ENCODE assay signal across 10 cellular contexts in genomic region chr7:100091411-100092181, GRCh38. TPM values are rescaled to one million over a fixed set of nuclear protein-coding genes. Genes with fewer than 3 reads are reported as not detected.
DNase-seq lines count a peak whose midpoint lies in the region; ATAC-seq, FAIRE-seq and TF ChIP-seq lines count a peak whose summit lies in the region.
"Had no signal": no experiment of that assay in that cellular context is flagged by ENCODE, and none has a peak within 500 bp of the region (broad histone marks: within the 10 kb centered on the region; RNA-seq: fewer than 3 reads in every experiment).

No MANE protein-coding gene starts in this region.

- H4K91ac ChIP-seq in H1 (replicated peaks; ENCODE audit: insufficient read length, low read length): no peak overlapping the region

- no peak; the same call in 1 of the 2 replicates for TF ChIP-seq CTCF in 22Rv1 (IDR thresholded peaks at IDR 0.05)
- peak in 1 of 3 experiments; percentile 28; a peak in 1 of 4 replicates for TF ChIP-seq CTCF in H1 (IDR thresholded peaks at IDR 0.05; ENCODE audit: control extremely low read depth in 1 of 3, insufficient read depth in 1 of 3, low read depth in 1 of 3, low read length in 3 of 3)
- no peak for TF ChIP-seq CTCF in CD8-positive, alpha-beta T cell (IDR thresholded peaks at IDR 0.05)

- CTCF ChIA-PET in H1 (lab: Charles Lee; ENCODE audit: partially characterized antibody): interaction anchor here (1.1 to 2.4 kb wide), 4 partner anchors 9 to 72 kb away, joined by 3 to 5 read pairs (median 4); partner anchors contain the start of gene MCM7
- CTCF ChIA-PET in CD8-positive, alpha-beta T cell (lab: Charles Lee): interaction anchor here (1.7 kb wide), 2 partner anchors 39 to 41 kb away, joined by 5 to 6 read pairs; no protein-coding TSS in a partner anchor

- no peak overlapping the region; the same call in 1 of the 2 replicates for H4K8ac ChIP-seq in H1 (ENCODE audit: extremely low read depth, insufficient read depth, low read length)

- no peak overlapping the region for H3K4me2 ChIP-seq in H1 (ENCODE audit: insufficient read depth in 1 of 2, low read depth in 2 of 2, low read length in 2 of 2)

- no peak overlapping the region for H2BK120ac ChIP-seq in H1 (replicated peaks; ENCODE audit: low read depth, low read length)

- H4K5ac ChIP-seq in H1 (ENCODE audit: insufficient read length, low read depth, low read length): no peak overlapping the region

- peaks cover 52 to 63% (median 58%) of the 10 kb centered on the region in 4 experiments for H3K36me3 ChIP-seq in H1 (ENCODE audit: control insufficient read depth in 2 of 4, insufficient read depth in 4 of 4, low read length in 3 of 4)
- H3K36me3 ChIP-seq in CD8-positive, alpha-beta T cell (ENCODE audit: insufficient read depth, low read length): peaks cover 57% of the 10 kb centered on the region

- ATAC-seq in GM18502 (IDR thresholded peaks at IDR 0.05; ENCODE audit: poor library complexity, unreplicated experiment) (no peak), HG02885 (IDR thresholded peaks at IDR 0.05; ENCODE audit: poor library complexity, unreplicated experiment) (no peak), GM21360 (IDR thresholded peaks at IDR 0.05; ENCODE audit: unreplicated experiment) (no peak)
- ATAC-seq in CD8-positive, alpha-beta T cell: no peak

- H2BK12ac ChIP-seq in H1 (ENCODE audit: low read depth, low read length): no peak overlapping the region

- no peaks in the 10 kb centered on the region; a peak in 1 of 7 replicates for H3K4me1 ChIP-seq in H1 (replicated peaks in 1 of 4; ENCODE audit: control insufficient read depth in 3 of 4, insufficient read depth in 4 of 4, low read length in 3 of 4)
- H3K4me1 ChIP-seq in CD8-positive, alpha-beta T cell (ENCODE audit: insufficient read depth, low read length): peaks cover 18% of the 10 kb centered on the region

- intact Hi-C loops in CD8-positive, alpha-beta T cell (cut with DNase I, micrococcal nuclease): no loop called here

- peak; percentile 94 to 95 for TF ChIP-seq POLR2A in H1 (IDR thresholded peaks at IDR 0.05; ENCODE audit: control extremely low read depth in 1 of 2, low read depth in 2 of 2, low read length in 2 of 2)

- DNase-seq in EH (ENCODE audit: low read depth) (peak; percentile 73), RPMI8226 (peak; percentile 41), H1 (ENCODE audit: low read depth in 1 of 2, low spot score in 2 of 2) (peak in 1 of 2 experiments; percentile 67)
- no peak for DNase-seq in CD8-positive, alpha-beta T cell
- DNase-seq: NCI-H187 treated with DMSO at 0.1 percent for 48 hours had no signal

- H3K4ac ChIP-seq in H1 (replicated peaks; ENCODE audit: insufficient read length, low read depth, low read length): no peak overlapping the region

- H3K4me1 Mint-ChIP-seq in CD8-positive, alpha-beta T cell (ENCODE audit: low read depth): peaks cover 27% of the 10 kb centered on the region

- peaks cover 9% of the 10 kb centered on the region for H3K79me1 ChIP-seq in H1 (ENCODE audit: low read depth, low read length)

- no peaks in the 10 kb centered on the region for H3K9me3 Mint-ChIP-seq in CD8-positive, alpha-beta T cell

- H3K79me2 ChIP-seq in H1 (ENCODE audit: control insufficient read depth in 1 of 2, insufficient read depth in 2 of 2, low read length in 2 of 2): peaks cover 0 to 14% of the 10 kb centered on the region in 2 experiments; a peak in 1 of 4 replicates

- H3K23me2 ChIP-seq in H1 (ENCODE audit: low read depth, low read length): peaks cover 4% of the 10 kb centered on the region; the same call in 1 of the 2 replicates

- WGBS in H1 (ENCODE audit: extremely low coverage in 1 of 2, insufficient coverage in 1 of 2, insufficient read length in 1 of 2, insufficient replicate concordance in 2 of 2, low coverage in 1 of 2, low lambda C conversion rate in 2 of 2, missing lambda C conversion rate in 1 of 2), 2 experiments: 88% methylated on average over 19 of the region's 19 CpGs; no CpG with 5 or more reads in 1 of the 2 experiments

- no peaks in the 10 kb centered on the region for H3K27me3 ChIP-seq in H1 (replicated peaks in 1 of 4; ENCODE audit: control insufficient read depth in 3 of 4, extremely low read depth in 1 of 4, insufficient read depth in 3 of 4, low read length in 3 of 4)
- no peaks in the 10 kb centered on the region for H3K27me3 ChIP-seq in CD8-positive, alpha-beta T cell (ENCODE audit: insufficient read depth, low read length)
- H3K27me3 ChIP-seq: neutrophil had no signal

- H2AK5ac ChIP-seq in H1 (ENCODE audit: low read depth, low read length): no peak overlapping the region

- H3K4me3 ChIP-seq in H1 (ENCODE audit: extremely low read depth in 1 of 4, insufficient read depth in 2 of 4, low read depth in 3 of 4, low read length in 4 of 4): no peak overlapping the region
- no peak overlapping the region for H3K4me3 ChIP-seq in CD8-positive, alpha-beta T cell (ENCODE audit: low read depth, low read length)

- H2BK15ac ChIP-seq in H1 (ENCODE audit: low read length): no peak overlapping the region

- H3K27ac Mint-ChIP-seq in CD8-positive, alpha-beta T cell: no peak overlapping the region

- no peak overlapping the region; a peak in 1 of 7 replicates for H3K9ac ChIP-seq in H1 (replicated peaks in 1 of 4; ENCODE audit: extremely low read depth in 1 of 4, low read depth in 3 of 4, low read length in 3 of 4)

- POLR2A ChIA-PET in H1 (lab: Charles Lee; ENCODE audit: partially characterized antibody): interaction anchor here (0.7 to 19.5 kb wide), 17 partner anchors 7 to 76 kb away, joined by 3 to 722 read pairs (median 5); partner anchors contain the start of genes AP4M1, COPS6, LAMTOR4 and MBLAC1
- POLR2A ChIA-PET in CD8-positive, alpha-beta T cell (lab: Charles Lee): interaction anchor here (0.6 kb wide), 1 partner anchor 37 kb away, joined by 4 read pairs; no protein-coding TSS in a partner anchor

- no peaks in the 10 kb centered on the region for H3K27me3 Mint-ChIP-seq in CD8-positive, alpha-beta T cell (ENCODE audit: low read depth)

- H2BK5ac ChIP-seq in H1 (ENCODE audit: low read depth, low read length): no peak overlapping the region

- FAIRE-seq in H1 (lab: Jason Lieb, UNC): no peak

- no peak overlapping the region for H3K18ac ChIP-seq in H1 (ENCODE audit: extremely low read depth, low read length)

- TF ChIP-seq EP300 in H1 (IDR thresholded peaks at IDR 0.05; ENCODE audit: borderline replicate concordance in 1 of 2, low read depth in 2 of 2, low read length in 2 of 2): no peak

- peaks cover 71% of the 10 kb centered on the region for H3K36me3 Mint-ChIP-seq in CD8-positive, alpha-beta T cell

- no peak for TF ChIP-seq RAD21 in H1 (IDR thresholded peaks at IDR 0.05 in 1 of 2, conservative IDR thresholded peaks at IDR 0.05 in 1 of 2; ENCODE audit: low read depth in 2 of 2, low read length in 2 of 2)

- H2BK20ac ChIP-seq in H1 (ENCODE audit: low read length): no peak overlapping the region

- no peak overlapping the region for H3K23ac ChIP-seq in H1 (ENCODE audit: insufficient read length)

- H3K4me3 Mint-ChIP-seq in CD8-positive, alpha-beta T cell: no peak overlapping the region

- peaks cover 20 to 28% of the 10 kb centered on the region in 2 experiments for H4K20me1 ChIP-seq in H1 (replicated peaks in 1 of 2; ENCODE audit: control insufficient read depth in 1 of 2, insufficient read depth in 2 of 2, low read length in 2 of 2)

- no peak overlapping the region for H2AFZ ChIP-seq in H1 (ENCODE audit: low read length)

- H3K56ac ChIP-seq in H1 (replicated peaks; ENCODE audit: insufficient read length, low read depth, low read length): no peak overlapping the region

- H3K27ac ChIP-seq in 22Rv1 (peak overlapping the region; percentile 82), H1 (ENCODE audit: low read depth, low read length) (0 out of 2 replicates have a peak overlapping the region, but pooled peaks have one; percentile 18)
- no peak overlapping the region for H3K27ac ChIP-seq in CD8-positive, alpha-beta T cell (ENCODE audit: low read depth, low read length)
- H3K27ac ChIP-seq: neutrophil had no signal

- no peak overlapping the region for H3K14ac ChIP-seq in H1 (ENCODE audit: insufficient read length)

- H3K9me3 ChIP-seq in H1 (ENCODE audit: insufficient read depth in 2 of 2, low read depth in 1 of 2, low read length in 1 of 2): no peaks in the 10 kb centered on the region
- H3K9me3 ChIP-seq in CD8-positive, alpha-beta T cell (ENCODE audit: low read length): no peaks in the 10 kb centered on the region
- H3K9me3 ChIP-seq: neutrophil had no signal

RNA-seq across cellular contexts. Expression of gene COPS6, which starts 2.8 kb away (rescaled TPM):
- total RNA-seq in H1 (2021; fragmentation: NEBNext Ultra II Directional; extraction: Animal tissue kit (Norgen Biotek cat#: 25700)): 127 and 128 TPM in 2 replicates
- 159 and 225 TPM in 2 replicates for polyA plus RNA-seq in H1 (2011; rRNA removed)
- polyA plus RNA-seq in H1 (2011; cell fraction: cytosol; rRNA removed): 182 TPM
- 125 TPM for polyA plus RNA-seq in H1 (2011; cell fraction: nucleus; rRNA removed)
- polyA plus RNA-seq in H1 (2012, experiment 1 of 2): 126 to 168 TPM (median 164 TPM) in 4 replicates
- 93.7 TPM for polyA plus RNA-seq in H1 (2012, experiment 2 of 2)
- 98.9 TPM for polyA plus RNA-seq in H1 (2013, experiment 1 of 2)
- polyA plus RNA-seq in H1 (2013, experiment 2 of 2): 103 TPM
- polyA minus RNA-seq in H1 (2011; rRNA and poly(A)+ RNA removed): 154 and 162 TPM in 2 replicates
- 75.1 TPM for polyA minus RNA-seq in H1 (2011; cell fraction: cytosol; rRNA and poly(A)+ RNA removed)
- polyA minus RNA-seq in H1 (2011; cell fraction: nucleus; rRNA and poly(A)+ RNA removed): 66.5 TPM
- total RNA-seq in CD8-positive, alpha-beta T cell: 10 to 100 TPM; 73.2 to 77.8 TPM

RNA-seq across cellular contexts. Expression of gene MCM7, which starts 9.6 kb away (rescaled TPM):
- total RNA-seq in H1 (2021; fragmentation: NEBNext Ultra II Directional; extraction: Animal tissue kit (Norgen Biotek cat#: 25700)): 339 and 344 TPM in 2 replicates
- 313 and 394 TPM in 2 replicates for polyA plus RNA-seq in H1 (2011; rRNA removed)
- 370 TPM for polyA plus RNA-seq in H1 (2011; cell fraction: cytosol; rRNA removed)
- polyA plus RNA-seq in H1 (2011; cell fraction: nucleus; rRNA removed): 732 TPM
- polyA plus RNA-seq in H1 (2012, experiment 1 of 2): 297 to 387 TPM (median 352 TPM) in 4 replicates
- polyA plus RNA-seq in H1 (2012, experiment 2 of 2): 212 TPM
- polyA plus RNA-seq in H1 (2013, experiment 1 of 2): 254 TPM
- 229 TPM for polyA plus RNA-seq in H1 (2013, experiment 2 of 2)
- 344 and 385 TPM in 2 replicates for polyA minus RNA-seq in H1 (2011; rRNA and poly(A)+ RNA removed)
- 320 TPM for polyA minus RNA-seq in H1 (2011; cell fraction: cytosol; rRNA and poly(A)+ RNA removed)
- polyA minus RNA-seq in H1 (2011; cell fraction: nucleus; rRNA and poly(A)+ RNA removed): 348 TPM
- 10 to 100 TPM; 63.7 to 64.6 TPM for total RNA-seq in CD8-positive, alpha-beta T cell

RNA-seq across cellular contexts. Expression of gene AP4M1, which starts 9.8 kb away (rescaled TPM):
- total RNA-seq in H1 (2021; fragmentation: NEBNext Ultra II Directional; extraction: Animal tissue kit (Norgen Biotek cat#: 25700)): 15.2 and 15.8 TPM in 2 replicates
- polyA plus RNA-seq in H1 (2011; rRNA removed): 15.9 and 16.6 TPM in 2 replicates
- polyA plus RNA-seq in H1 (2011; cell fraction: cytosol; rRNA removed): 12.1 TPM
- polyA plus RNA-seq in H1 (2011; cell fraction: nucleus; rRNA removed): 38.5 TPM
- polyA plus RNA-seq in H1 (2012, experiment 1 of 2): 14.4 to 21.1 TPM (median 19.3 TPM) in 4 replicates
- polyA plus RNA-seq in H1 (2012, experiment 2 of 2): 19.6 TPM
- 10.8 TPM for polyA plus RNA-seq in H1 (2013, experiment 1 of 2)
- polyA plus RNA-seq in H1 (2013, experiment 2 of 2): 11.6 TPM
- 12.8 and 16.5 TPM in 2 replicates for polyA minus RNA-seq in H1 (2011; rRNA and poly(A)+ RNA removed)
- polyA minus RNA-seq in H1 (2011; cell fraction: cytosol; rRNA and poly(A)+ RNA removed): 8.6 TPM
- 12.6 TPM for polyA minus RNA-seq in H1 (2011; cell fraction: nucleus; rRNA and poly(A)+ RNA removed)
- 1 to 10 TPM; 2.8 to 3.9 TPM for total RNA-seq in CD8-positive, alpha-beta T cell

RNA-seq across cellular contexts. Expression of gene ZNF3, which starts 10.1 kb away (rescaled TPM):
- 49.1 and 50.7 TPM in 2 replicates for total RNA-seq in H1 (2021; fragmentation: NEBNext Ultra II Directional; extraction: Animal tissue kit (Norgen Biotek cat#: 25700))
- 21.3 and 26.9 TPM in 2 replicates for polyA plus RNA-seq in H1 (2011; rRNA removed)
- 33.8 TPM for polyA plus RNA-seq in H1 (2011; cell fraction: cytosol; rRNA removed)
- 58.8 TPM for polyA plus RNA-seq in H1 (2011; cell fraction: nucleus; rRNA removed)
- 33.0 to 39.4 TPM (median 38.3 TPM) in 4 replicates for polyA plus RNA-seq in H1 (2012, experiment 1 of 2)
- polyA plus RNA-seq in H1 (2012, experiment 2 of 2): 17.4 TPM
- polyA plus RNA-seq in H1 (2013, experiment 1 of 2): 55.9 TPM
- polyA plus RNA-seq in H1 (2013, experiment 2 of 2): 49.7 TPM
- 73.2 and 75.3 TPM in 2 replicates for polyA minus RNA-seq in H1 (2011; rRNA and poly(A)+ RNA removed)
- polyA minus RNA-seq in H1 (2011; cell fraction: cytosol; rRNA and poly(A)+ RNA removed): 24.1 TPM
- polyA minus RNA-seq in H1 (2011; cell fraction: nucleus; rRNA and poly(A)+ RNA removed): 97.8 TPM
- total RNA-seq in CD8-positive, alpha-beta T cell: 10 to 100 TPM; 34.9 to 35.6 TPM

RNA-seq across cellular contexts. Expression of gene TAF6, which starts 27.6 kb away (rescaled TPM):
- total RNA-seq in H1 (2021; fragmentation: NEBNext Ultra II Directional; extraction: Animal tissue kit (Norgen Biotek cat#: 25700)): 101 and 109 TPM in 2 replicates
- 66.7 and 113 TPM in 2 replicates for polyA plus RNA-seq in H1 (2011; rRNA removed)
- polyA plus RNA-seq in H1 (2011; cell fraction: cytosol; rRNA removed): 29.4 TPM
- 79.1 TPM for polyA plus RNA-seq in H1 (2011; cell fraction: nucleus; rRNA removed)
- polyA plus RNA-seq in H1 (2012, experiment 1 of 2): 71.9 to 120 TPM (median 110 TPM) in 4 replicates
- 110 TPM for polyA plus RNA-seq in H1 (2012, experiment 2 of 2)
- 68.1 TPM for polyA plus RNA-seq in H1 (2013, experiment 1 of 2)
- 69.5 TPM for polyA plus RNA-seq in H1 (2013, experiment 2 of 2)
- 37.5 and 55.6 TPM in 2 replicates for polyA minus RNA-seq in H1 (2011; rRNA and poly(A)+ RNA removed)
- 42.3 TPM for polyA minus RNA-seq in H1 (2011; cell fraction: cytosol; rRNA and poly(A)+ RNA removed)
- 32.4 TPM for polyA minus RNA-seq in H1 (2011; cell fraction: nucleus; rRNA and poly(A)+ RNA removed)
- total RNA-seq in CD8-positive, alpha-beta T cell: 10 to 100 TPM; 24.9 to 31.6 TPM

Comparison
In these comparisons a context has a peak if more than half of its experiments do, and no peak if none do; other contexts are left out.
1. DNase-seq: peak in EH (single experiment) and RPMI8226 (single experiment); none in CD8-positive, alpha-beta T cell (0 of 7).